19 cellular contexts compared by ENCODE assay signal in genomic region chr3:126015075-126015474, GRCh38. TPM values are rescaled to one million over a fixed set of nuclear protein-coding genes. Genes with fewer than 3 reads are reported as not detected.
A peak's percentile ranks its signal among the peaks of the same experiment; 100 is the strongest.
DNase-seq lines count a peak whose midpoint lies in the region; ATAC-seq and TF ChIP-seq lines count a peak whose summit lies in the region.
"Had no signal": no experiment of that assay in that cellular context is flagged by ENCODE, and none has a peak within 500 bp of the region (broad histone marks: within the 10 kb centered on the region; RNA-seq: fewer than 3 reads in every experiment).

No MANE protein-coding gene starts in this region.

- H3K27me3 Mint-ChIP-seq in H9 (ENCODE audit: low read depth) = no peaks in the 10 kb centered on the region; the same call in 1 of the 2 replicates
- H3K27me3 Mint-ChIP-seq: CD4-positive, alpha-beta memory T cell had no signal

- no peak overlapping the region for H3K4me3 Mint-ChIP-seq in H9
- H3K4me3 Mint-ChIP-seq: CD4-positive, alpha-beta memory T cell had no signal

- no peaks in the 10 kb centered on the region for H3K79me2 ChIP-seq in H9 (ENCODE audit: insufficient read depth, low read length)

- peaks cover 0 to 34% (median 32%) of the 10 kb centered on the region in 3 experiments; a peak in 6 of 7 replicates for H3K36me3 Mint-ChIP-seq in H9 (ENCODE audit: insufficient read depth in 1 of 3, low read depth in 3 of 3)

- no peak overlapping the region for H2AFZ ChIP-seq in H9 (ENCODE audit: low read length)

- H2BK120ac ChIP-seq in H9 (ENCODE audit: low read depth, low read length, poor library complexity, severe bottlenecking) = no peak overlapping the region

- H2BK5ac ChIP-seq in H9 (ENCODE audit: insufficient read length, low read length) = no peak overlapping the region

- H3K4me1 ChIP-seq in H9 (ENCODE audit: insufficient read depth, low read length) (no peaks in the 10 kb centered on the region), lung (ENCODE audit: control insufficient read depth in 2 of 2, insufficient read depth in 2 of 2, low read length in 2 of 2) (no peaks in the 10 kb centered on the region), upper lobe of right lung (no peaks in the 10 kb centered on the region), breast epithelium (no peaks in the 10 kb centered on the region)

- intact Hi-C loops in upper lobe of right lung (cut with DNase I) (no loop called here), breast epithelium (cut with DNase I; ENCODE audit: low total_unique reads) (no loop called here)

- ATAC-seq in lung (ENCODE audit: insufficient read depth, low FRiP score) = no peak
- no peak for ATAC-seq in upper lobe of right lung
- ATAC-seq in HG02870 (IDR thresholded peaks at IDR 0.05; ENCODE audit: unreplicated experiment) = no peak
- ATAC-seq: HCT116 had no signal

- no peak overlapping the region for H2BK20ac ChIP-seq in H9 (ENCODE audit: low read depth, low read length, poor library complexity, severe bottlenecking)

- no peak overlapping the region for H4K8ac ChIP-seq in H9 (replicated peaks; ENCODE audit: insufficient read length, low read depth, low read length)

- no peaks in the 10 kb centered on the region for H3K79me1 ChIP-seq in H9 (ENCODE audit: insufficient read depth, low read depth, low read length, poor library complexity, severe bottlenecking)

- H3K4ac ChIP-seq in H9 (ENCODE audit: low read depth, low read length) = no peak overlapping the region

- no peak overlapping the region for H3K4me2 ChIP-seq in H9 (ENCODE audit: insufficient read depth, insufficient read length, low read length)

- H3K23ac ChIP-seq in H9 (ENCODE audit: insufficient read length, low read depth, low read length) = no peak overlapping the region

- no peak overlapping the region for H3K27ac Mint-ChIP-seq in H9

- H3K4me1 Mint-ChIP-seq in H9 = peaks cover 16% of the 10 kb centered on the region in 2 experiments
- H3K4me1 Mint-ChIP-seq: CD4-positive, alpha-beta memory T cell had no signal

- H3K27me3 ChIP-seq in H9 (ENCODE audit: insufficient read depth, low read length) (no peaks in the 10 kb centered on the region), lung (ENCODE audit: control insufficient read depth, insufficient read depth) (no peaks in the 10 kb centered on the region), upper lobe of right lung (no peaks in the 10 kb centered on the region), breast epithelium (no peaks in the 10 kb centered on the region)

- no peaks in the 10 kb centered on the region for H3K23me2 ChIP-seq in H9 (ENCODE audit: insufficient read length, low read depth, low read length, poor library complexity, severe bottlenecking)

- DNase-seq in D341Med (ENCODE audit: low spot score) (peak; percentile 9), H9 (peak; percentile 22), lung (ENCODE audit: low spot score) (peak; percentile 26), upper lobe of right lung (peak; percentile 40), breast epithelium (ENCODE audit: low spot score in 2 of 2) (no peak), NCI-H1417 (lab: John Stamatoyannopoulos, UW) (no peak)
- DNase-seq: C1 segment of cervical spinal cord; Calu3; CD4-positive, alpha-beta memory T cell; COR-L47; DMS153; DND-41; GOT3; H7 had no signal

- no peak overlapping the region for H3K4me3 ChIP-seq in lung
- no peak overlapping the region for H3K4me3 ChIP-seq in upper lobe of right lung
- H3K4me3 ChIP-seq in breast epithelium = no peak overlapping the region

- TF ChIP-seq CTCF in H9 (conservative IDR thresholded peaks at IDR 0.05) = no peak
- no peak for TF ChIP-seq CTCF in lung (IDR thresholded peaks at IDR 0.05; ENCODE audit: control extremely low read depth, extremely low read depth)
- no peak for TF ChIP-seq CTCF in upper lobe of right lung (IDR thresholded peaks at IDR 0.05)
- TF ChIP-seq CTCF in breast epithelium (IDR thresholded peaks at IDR 0.05) = no peak

- no peak overlapping the region for H3K18ac ChIP-seq in H9 (ENCODE audit: insufficient read length, low read depth, low read length)

- no peak overlapping the region for H2AK5ac ChIP-seq in H9 (ENCODE audit: insufficient read length, low read length)

- no peaks in the 10 kb centered on the region for H4K20me1 ChIP-seq in H9 (ENCODE audit: control insufficient read depth, insufficient read depth, insufficient read length)

- peaks cover 0 to 5% of the 10 kb centered on the region in 2 experiments; a peak in 1 of 5 replicates for H3K9me3 Mint-ChIP-seq in H9
- H3K9me3 Mint-ChIP-seq: CD4-positive, alpha-beta memory T cell had no signal

- TF ChIP-seq POLR2A in breast epithelium (IDR thresholded peaks at IDR 0.05) = no peak

- no peak overlapping the region for H4K5ac ChIP-seq in H9 (ENCODE audit: insufficient read length, low read depth, low read length)

- no peak overlapping the region for H2BK12ac ChIP-seq in H9 (ENCODE audit: insufficient read length, low read depth, low read length)

- no peak overlapping the region for H3T11ph ChIP-seq in H9 (ENCODE audit: low read length)

- no CpG with 5 or more reads among the region's 10 CpGs for WGBS in H9 (ENCODE audit: extremely low coverage, insufficient read length, low lambda C conversion rate)
- WGBS in lung, 2 donors = 87 to 91% methylated on average over 10 of the region's 10 CpGs

- H4K91ac ChIP-seq in H9 (ENCODE audit: insufficient read length, low read depth, low read length) = no peak overlapping the region

- H3K9ac ChIP-seq in H9 (ENCODE audit: extremely low read depth, insufficient read length, low read length) = no peak overlapping the region

- H3K27ac ChIP-seq in H9 (ENCODE audit: insufficient read length, low read depth, low read length) (no peak overlapping the region), lung (ENCODE audit: low read depth in 1 of 2, low read length in 1 of 2) (no peak overlapping the region), upper lobe of right lung (no peak overlapping the region), breast epithelium (no peak overlapping the region)

- H3K14ac ChIP-seq in H9 (ENCODE audit: insufficient read depth, low read length) = no peak overlapping the region

- H2BK15ac ChIP-seq in H9 (ENCODE audit: low read depth, low read length) = no peak overlapping the region

- H3K9me3 ChIP-seq in H9 (ENCODE audit: control insufficient read depth, low read depth, low read length) = no peaks in the 10 kb centered on the region
- H3K9me3 ChIP-seq in lung (ENCODE audit: control insufficient read depth in 2 of 2, insufficient read depth in 1 of 2, low read length in 1 of 2) = no peaks in the 10 kb centered on the region
- no peaks in the 10 kb centered on the region for H3K9me3 ChIP-seq in upper lobe of right lung
- no peaks in the 10 kb centered on the region for H3K9me3 ChIP-seq in breast epithelium

- H3K56ac ChIP-seq in H9 (ENCODE audit: insufficient read length, low read depth, low read length) = no peak overlapping the region

- H3K36me3 ChIP-seq in lung (ENCODE audit: control insufficient read depth in 2 of 2, insufficient read depth in 2 of 2, low read length in 2 of 2) (peaks cover 14 to 32% of the 10 kb centered on the region in 2 donors), upper lobe of right lung (no peaks in the 10 kb centered on the region), breast epithelium (no peaks in the 10 kb centered on the region)

RNA-seq across cellular contexts. Expression of gene ROPN1B, which starts 46.1 kb away (rescaled TPM):
- not detected in 2 replicates for total RNA-seq in H9 (2021)
- total RNA-seq in lung = under 1 TPM; 0.34 to 0.67 TPM
- under 1 TPM; 0.14 to 0.61 TPM for polyA plus RNA-seq in lung
- not detected for total RNA-seq in upper lobe of right lung
- total RNA-seq in breast epithelium = 10 to 100 TPM in 1 of 3 donors, 1 to 10 TPM in 1, not detected in 1; 3.3 to 17.7 TPM
- total RNA-seq: A172; A673; CD4-positive, alpha-beta memory T cell; H7 had no signal
- polyA plus RNA-seq: BJ; CD4-positive, alpha-beta memory T cell had no signal

Comparison
In these comparisons a context has a peak if more than half of its experiments do, and no peak if none do; other contexts are left out.
1. DNase-seq: peak in D341Med (single experiment), H9 (single experiment), lung (single experiment) and upper lobe of right lung (single experiment); none in breast epithelium (0 of 2) and NCI-H1417 (0 of 3).